10 cellular contexts compared by ENCODE assay signal in genomic region chr16:78353610-78354009, GRCh38.
"Had no signal": no experiment of that assay in that cellular context is flagged by ENCODE, and none has a peak within 500 bp of the region (broad histone marks: within the 10 kb centered on the region; RNA-seq: fewer than 3 reads in every experiment).

No MANE protein-coding gene starts in this region.

- H3K36me3 ChIP-seq: gastrocnemius medialis, lower lobe of right lung, right atrium auricular region, stomach had no signal

- H3K9me3 ChIP-seq: gastrocnemius medialis, lower lobe of right lung, right atrium auricular region had no signal

- DNase-seq: activated CD4-positive, alpha-beta T cell treated with anti-CD3 and anti-CD28 coated beads for 48 hours; activated naive CD4-positive, alpha-beta T cell treated with anti-CD3 and anti-CD28 coated beads, Interleukin-2, amount 10 ng/mL, durations not matched to agents 7 days and 5 days; gastrocnemius medialis; lower lobe of right lung; naive thymus-derived CD4-positive, alpha-beta T cell; stomach had no signal

- H3K27me3 ChIP-seq: gastrocnemius medialis, right atrium auricular region, stomach had no signal

- H3K27ac ChIP-seq: epithelial cell of prostate, gastrocnemius medialis, lower lobe of right lung, right atrium auricular region, skin epidermis, stomach had no signal

- H3K4me3 ChIP-seq: gastrocnemius medialis, lower lobe of right lung, right atrium auricular region, skin epidermis, stomach had no signal

- H3K4me1 ChIP-seq: gastrocnemius medialis, lower lobe of right lung, right atrium auricular region, stomach had no signal

- ATAC-seq: gastrocnemius medialis; lower lobe of right lung; naive thymus-derived CD4-positive, alpha-beta T cell; WTC11 had no signal
